In genomic region chr6:150517175-150517574, GRCh38 we compare ENCODE assay signal across 25 cellular contexts.
DNase-seq lines count a peak whose midpoint lies in the region; ATAC-seq and TF ChIP-seq lines count a peak whose summit lies in the region.
"Had no signal": no experiment of that assay in that cellular context is flagged by ENCODE, and none has a peak within 500 bp of the region (broad histone marks: within the 10 kb centered on the region; RNA-seq: fewer than 3 reads in every experiment).

No MANE protein-coding gene starts in this region.

- H3K36me3 Mint-ChIP-seq in activated CD4-positive, alpha-beta T cell treated with anti-CD3 and anti-CD28 coated beads for 36 hours (ENCODE audit: low read depth) = no peaks in the 10 kb centered on the region
- no peaks in the 10 kb centered on the region for H3K36me3 Mint-ChIP-seq in stimulated activated effector memory CD8-positive, alpha-beta T cell treated with anti-CD3 and anti-CD28 coated beads, Interleukin-12 subunit alpha, Interleukin-12 subunit beta, amount 100 ng/mL, for 72 hours
- H3K36me3 Mint-ChIP-seq: CD8-positive, alpha-beta memory T cell had no signal

- CTCF ChIA-PET in activated CD4-positive, alpha-beta T cell treated with anti-CD3 and anti-CD28 coated beads for 36 hours (lab: Charles Lee) = no interaction called here
- CTCF ChIA-PET in HEK293 (lab: Yijun Ruan, JAX) = no interaction called here

- H3K27me3 Mint-ChIP-seq in activated CD4-positive, alpha-beta T cell treated with anti-CD3 and anti-CD28 coated beads for 36 hours = peaks cover 2% of the 10 kb centered on the region

- no peak overlapping the region for H3K4me3 ChIP-seq in HEK293 (ENCODE audit: low read depth, low read length)
- no peak overlapping the region for H3K4me3 ChIP-seq in brain microvascular endothelial cell (ENCODE audit: low read depth, low read length)
- H3K4me3 ChIP-seq: Peyer's patch had no signal

- peaks cover 5% of the 10 kb centered on the region; the same call in 1 of the 2 replicates for H3K4me1 ChIP-seq in HEK293 (ENCODE audit: control insufficient read depth, insufficient read depth, low read length)
- H3K4me1 ChIP-seq: Peyer's patch had no signal

- no peak overlapping the region for H3K4me3 Mint-ChIP-seq in activated CD4-positive, alpha-beta T cell treated with anti-CD3 and anti-CD28 coated beads for 36 hours
- no peak overlapping the region for H3K4me3 Mint-ChIP-seq in stimulated activated effector memory CD8-positive, alpha-beta T cell treated with anti-CD3 and anti-CD28 coated beads, Interleukin-12 subunit alpha, Interleukin-12 subunit beta, amount 100 ng/mL, for 72 hours
- H3K4me3 Mint-ChIP-seq: CD8-positive, alpha-beta memory T cell; HFFc6 had no signal

- TF ChIP-seq CTCF in HEK293 (tag by site-specific recombination; IDR thresholded peaks at IDR 0.05) = no peak
- TF ChIP-seq CTCF in brain microvascular endothelial cell (IDR thresholded peaks at IDR 0.05; ENCODE audit: low read depth, low read length, missing control alignments) = no peak

- ATAC-seq in activated CD4-positive, alpha-beta T cell treated with anti-CD3 and anti-CD28 coated beads for 36 hours = peak; percentile 39
- peak; percentile 70 for ATAC-seq in stimulated activated effector memory CD8-positive, alpha-beta T cell treated with anti-CD3 and anti-CD28 coated beads, Interleukin-12 subunit alpha, Interleukin-12 subunit beta, amount 100 ng/mL, for 72 hours
- ATAC-seq in HG03520 (IDR thresholded peaks at IDR 0.05; ENCODE audit: unreplicated experiment) (no peak), HG03432 (IDR thresholded peaks at IDR 0.05; ENCODE audit: unreplicated experiment) (no peak)
- ATAC-seq: SK-N-SH treated with all-trans-retinoic acid at 6 μM for 48 hours had no signal

- no peak overlapping the region for H3K27ac ChIP-seq in HEK293 (ENCODE audit: extremely low read depth, low read depth, low read length)
- no peak overlapping the region for H3K27ac ChIP-seq in brain microvascular endothelial cell
- H3K27ac ChIP-seq: 22Rv1, Peyer's patch had no signal

- no peaks in the 10 kb centered on the region for H3K9me3 Mint-ChIP-seq in activated CD4-positive, alpha-beta T cell treated with anti-CD3 and anti-CD28 coated beads for 36 hours (ENCODE audit: low read depth)
- H3K9me3 Mint-ChIP-seq in stimulated activated effector memory CD8-positive, alpha-beta T cell treated with anti-CD3 and anti-CD28 coated beads, Interleukin-12 subunit alpha, Interleukin-12 subunit beta, amount 100 ng/mL, for 72 hours = no peaks in the 10 kb centered on the region
- H3K9me3 Mint-ChIP-seq: CD8-positive, alpha-beta memory T cell had no signal

- in situ Hi-C loops in brain microvascular endothelial cell (cut with HindIII; ENCODE audit: low pct_ligation_motif_present, low sequenced_read_pairs) = no loop called here

- DNase-seq in activated CD4-positive, alpha-beta T cell treated with anti-CD3 and anti-CD28 coated beads for 36 hours = no peak
- no peak for DNase-seq in activated CD4-positive, alpha-beta T cell treated with anti-CD3 and anti-CD28 coated beads for 4 hours
- DNase-seq in brain microvascular endothelial cell (peak; percentile 29), glomerular visceral epithelial cell (ENCODE audit: extremely low spot score) (no peak)
- DNase-seq in stimulated activated effector memory CD8-positive, alpha-beta T cell treated with anti-CD3 and anti-CD28 coated beads, Interleukin-12 subunit alpha, Interleukin-12 subunit beta, amount 100 ng/mL, for 72 hours (ENCODE audit: low spot score in 2 of 2) = no peak
- DNase-seq: ACHN; C1 segment of cervical spinal cord; CD8-positive, alpha-beta memory T cell; EL; H7; HFFc6; IMR-90; MV-4-11; NCI-H1694; NCI-H2081; NCI-H2171; NCI-H345; NCI-H524; NCI-H82; Peyer's patch had no signal

- H3K27ac Mint-ChIP-seq in activated CD4-positive, alpha-beta T cell treated with anti-CD3 and anti-CD28 coated beads for 36 hours = no peak overlapping the region
- H3K27ac Mint-ChIP-seq in stimulated activated effector memory CD8-positive, alpha-beta T cell treated with anti-CD3 and anti-CD28 coated beads, Interleukin-12 subunit alpha, Interleukin-12 subunit beta, amount 100 ng/mL, for 72 hours = no peak overlapping the region
- H3K27ac Mint-ChIP-seq: CD8-positive, alpha-beta memory T cell; HFFc6 had no signal

- no peaks in the 10 kb centered on the region for H3K9me3 ChIP-seq in HEK293 (ENCODE audit: control insufficient read depth, insufficient read depth, low read depth, low read length)
- H3K9me3 ChIP-seq: Peyer's patch had no signal

- intact Hi-C loops in activated CD4-positive, alpha-beta T cell treated with anti-CD3 and anti-CD28 coated beads for 36 hours (cut with DNase I, micrococcal nuclease) = no loop called here

- H3K36me3 ChIP-seq in HEK293 (ENCODE audit: control insufficient read depth in 2 of 2, insufficient read depth in 1 of 2, low read length in 2 of 2) (no peaks in the 10 kb centered on the region), brain microvascular endothelial cell (replicated peaks) (no peaks in the 10 kb centered on the region)
- H3K36me3 ChIP-seq: Peyer's patch had no signal

- no peaks in the 10 kb centered on the region for H3K4me1 Mint-ChIP-seq in activated CD4-positive, alpha-beta T cell treated with anti-CD3 and anti-CD28 coated beads for 36 hours
- peaks cover 5% of the 10 kb centered on the region for H3K4me1 Mint-ChIP-seq in stimulated activated effector memory CD8-positive, alpha-beta T cell treated with anti-CD3 and anti-CD28 coated beads, Interleukin-12 subunit alpha, Interleukin-12 subunit beta, amount 100 ng/mL, for 72 hours
- H3K4me1 Mint-ChIP-seq: CD8-positive, alpha-beta memory T cell had no signal

- POLR2A ChIA-PET in activated CD4-positive, alpha-beta T cell treated with anti-CD3 and anti-CD28 coated beads for 36 hours (lab: Charles Lee) = no interaction called here
- POLR2A ChIA-PET in HEK293 (lab: Yijun Ruan, JAX) = interaction anchor here (0.5 kb wide), 1 partner anchor 75 kb away, joined by 5 read pairs; no protein-coding TSS in a partner anchor

- no peaks in the 10 kb centered on the region for H3K27me3 ChIP-seq in brain microvascular endothelial cell (replicated peaks)
- H3K27me3 ChIP-seq: Peyer's patch had no signal

TF ChIP-seq in HEK293, 187 proteins besides CTCF, POLR2A, EP300 and RAD21:
- TF ChIP-seq ZFHX2 (tag by site-specific recombination; conservative IDR thresholded peaks at IDR 0.05) (peak; percentile 43), SETDB1 (IDR thresholded peaks at IDR 0.05; ENCODE audit: insufficient read length, low read length) (peak; percentile 85), ZNF548 (tag by site-specific recombination; IDR thresholded peaks at IDR 0.05) (peak; percentile 96), ZNF777 (tag by site-specific recombination; IDR thresholded peaks at IDR 0.05; ENCODE audit: borderline replicate concordance) (no peak), MEIS1 (CRISPR knock-in tag; IDR thresholded peaks at IDR 0.05; ENCODE audit: borderline replicate concordance) (no peak), ZNF280D (tag by site-specific recombination; IDR thresholded peaks at IDR 0.05) (no peak), ZNF692 (tag by site-specific recombination; IDR thresholded peaks at IDR 0.05) (peak; percentile 68), ZNF510 (tag by site-specific recombination; IDR thresholded peaks at IDR 0.05; ENCODE audit: insufficient replicate concordance) (no peak), YY2 (tag by site-specific recombination; IDR thresholded peaks at IDR 0.05) (no peak), EGR2 (tag by site-specific recombination; IDR thresholded peaks at IDR 0.05; ENCODE audit: low read depth) (peak; percentile 35; the same call in 1 of the 2 replicates)
TF ChIP-seq in HEK293: peak in this region for 5.

Comparison
In these comparisons a context has a peak if more than half of its experiments do, and no peak if none do; other contexts are left out.
1. ATAC-seq: peak in activated CD4-positive, alpha-beta T cell treated with anti-CD3 and anti-CD28 coated beads for 36 hours (single experiment) and stimulated activated effector memory CD8-positive, alpha-beta T cell treated with anti-CD3 and anti-CD28 coated beads, Interleukin-12 subunit alpha, Interleukin-12 subunit beta, amount 100 ng/mL, for 72 hours (single experiment); none in HG03520 (single experiment) and HG03432 (single experiment).